27 cellular contexts compared by ENCODE assay signal in the genomic region with DNA sequence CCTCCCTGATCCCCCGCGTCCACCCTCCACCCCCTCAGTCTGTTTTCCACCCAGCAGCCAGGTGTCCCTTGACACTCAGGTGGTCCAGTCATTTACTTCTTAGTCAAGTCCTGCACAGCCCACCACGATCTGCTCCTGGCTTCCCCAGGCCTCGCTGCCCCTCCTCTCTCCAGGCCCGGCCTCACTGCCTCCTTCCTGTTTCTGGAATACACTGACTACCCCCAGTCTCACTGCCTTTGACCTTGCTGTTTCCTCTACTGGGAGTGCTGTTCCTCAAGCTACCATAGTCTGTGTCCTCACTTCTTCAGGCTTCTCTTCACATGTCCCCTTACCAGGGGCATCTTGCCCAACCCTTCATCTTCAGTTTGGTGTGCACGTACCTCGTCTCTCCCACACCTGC. TPM values are rescaled to one million over a fixed set of nuclear protein-coding genes. Genes with fewer than 3 reads are reported as not detected.
DNase-seq lines count a peak whose midpoint lies in the region; ATAC-seq and TF ChIP-seq lines count a peak whose summit lies in the region.
"Had no signal": no experiment of that assay in that cellular context is flagged by ENCODE, and none has a peak within 500 bp of the region (broad histone marks: within the 10 kb centered on the region; RNA-seq: fewer than 3 reads in every experiment).

No MANE protein-coding gene starts in this region.

- H3K27ac Mint-ChIP-seq in activated CD8-positive, alpha-beta memory T cell treated with anti-CD3 and anti-CD28 coated beads, Interleukin-2, amount 10 ng/mL, durations not matched to agents 7 days and 5 days = peak overlapping the region; percentile 5
- H3K27ac Mint-ChIP-seq in IgD-negative memory B cell = peak overlapping the region; percentile 7 to 76 (median 74)
- H3K27ac Mint-ChIP-seq in activated T-helper 1 cell treated with anti-CD3 and anti-CD28 coated beads, Interleukin-12 subunit alpha, Interleukin-12 subunit beta, Interleukin-2, Interleukin-4 antibody, amounts not matched to agents 30 ng/mL and 10 ng/mL and 1 ng/mL, durations not matched to agents 14 hours and 24 hours and 36 hours = peak overlapping the region; percentile 51
- H3K27ac Mint-ChIP-seq in stimulated activated effector memory CD8-positive, alpha-beta T cell treated with anti-CD3 and anti-CD28 coated beads, Interleukin-12 subunit alpha, Interleukin-12 subunit beta, amount 100 ng/mL, for 72 hours = peak overlapping the region; percentile 70
- H3K27ac Mint-ChIP-seq: activated naive CD8-positive, alpha-beta T cell treated with anti-CD3 and anti-CD28 coated beads, Interleukin-2, amount 50 U/mL, for 24 hours; progenitor cell of endocrine pancreas; stimulated activated naive CD8-positive, alpha-beta T cell treated with anti-CD3 and anti-CD28 coated beads, Interleukin-15, Interleukin-2, amounts not matched to agents 100 ng/mL and 50 ng/mL, for 24 hours had no signal

- intact Hi-C loops in activated T-helper 1 cell treated with anti-CD3 and anti-CD28 coated beads, Interleukin-12 subunit alpha, Interleukin-12 subunit beta, Interleukin-2, Interleukin-4 antibody, amounts not matched to agents 30 ng/mL and 10 ng/mL and 1 ng/mL, durations not matched to agents 14 hours and 24 hours and 36 hours (cut with micrococcal nuclease) = no loop called here

- ATAC-seq in activated CD8-positive, alpha-beta memory T cell treated with anti-CD3 and anti-CD28 coated beads, Interleukin-2, amount 10 ng/mL, durations not matched to agents 7 days and 5 days = no peak
- ATAC-seq in stimulated activated effector memory CD8-positive, alpha-beta T cell treated with anti-CD3 and anti-CD28 coated beads, Interleukin-12 subunit alpha, Interleukin-12 subunit beta, amount 100 ng/mL, for 72 hours = no peak
- ATAC-seq: activated naive CD8-positive, alpha-beta T cell treated with anti-CD3 and anti-CD28 coated beads, Interleukin-2, amount 50 U/mL, for 24 hours had no signal

- no peak for TF ChIP-seq CTCF in GM13976 (IDR thresholded peaks at IDR 0.05; ENCODE audit: borderline replicate concordance, control extremely low read depth, extremely low read depth, insufficient read depth, missing control alignments)

- H3K4me1 Mint-ChIP-seq in activated CD8-positive, alpha-beta memory T cell treated with anti-CD3 and anti-CD28 coated beads, Interleukin-2, amount 10 ng/mL, durations not matched to agents 7 days and 5 days = peaks cover 58% of the 10 kb centered on the region
- H3K4me1 Mint-ChIP-seq in IgD-negative memory B cell = peaks cover 27 to 38% (median 37%) of the 10 kb centered on the region in 3 donors
- peaks cover 38% of the 10 kb centered on the region for H3K4me1 Mint-ChIP-seq in activated T-helper 1 cell treated with anti-CD3 and anti-CD28 coated beads, Interleukin-12 subunit alpha, Interleukin-12 subunit beta, Interleukin-2, Interleukin-4 antibody, amounts not matched to agents 30 ng/mL and 10 ng/mL and 1 ng/mL, durations not matched to agents 14 hours and 24 hours and 36 hours (ENCODE audit: low read depth)
- H3K4me1 Mint-ChIP-seq in stimulated activated effector memory CD8-positive, alpha-beta T cell treated with anti-CD3 and anti-CD28 coated beads, Interleukin-12 subunit alpha, Interleukin-12 subunit beta, amount 100 ng/mL, for 72 hours = peaks cover 57% of the 10 kb centered on the region

- no peaks in the 10 kb centered on the region for H3K9me3 Mint-ChIP-seq in activated CD8-positive, alpha-beta memory T cell treated with anti-CD3 and anti-CD28 coated beads, Interleukin-2, amount 10 ng/mL, durations not matched to agents 7 days and 5 days (ENCODE audit: low read depth)
- H3K9me3 Mint-ChIP-seq in IgD-negative memory B cell = no peaks in the 10 kb centered on the region
- no peaks in the 10 kb centered on the region for H3K9me3 Mint-ChIP-seq in activated T-helper 1 cell treated with anti-CD3 and anti-CD28 coated beads, Interleukin-12 subunit alpha, Interleukin-12 subunit beta, Interleukin-2, Interleukin-4 antibody, amounts not matched to agents 30 ng/mL and 10 ng/mL and 1 ng/mL, durations not matched to agents 14 hours and 24 hours and 36 hours
- H3K9me3 Mint-ChIP-seq in stimulated activated effector memory CD8-positive, alpha-beta T cell treated with anti-CD3 and anti-CD28 coated beads, Interleukin-12 subunit alpha, Interleukin-12 subunit beta, amount 100 ng/mL, for 72 hours = no peaks in the 10 kb centered on the region
- H3K9me3 Mint-ChIP-seq: activated naive CD8-positive, alpha-beta T cell treated with anti-CD3 and anti-CD28 coated beads, Interleukin-2, amount 50 U/mL, for 24 hours; stimulated activated naive CD8-positive, alpha-beta T cell treated with anti-CD3 and anti-CD28 coated beads, Interleukin-15, Interleukin-2, amounts not matched to agents 100 ng/mL and 50 ng/mL, for 24 hours had no signal

- no peaks in the 10 kb centered on the region for H3K27me3 Mint-ChIP-seq in activated CD8-positive, alpha-beta memory T cell treated with anti-CD3 and anti-CD28 coated beads, Interleukin-2, amount 10 ng/mL, durations not matched to agents 7 days and 5 days
- no peaks in the 10 kb centered on the region for H3K27me3 Mint-ChIP-seq in IgD-negative memory B cell
- H3K27me3 Mint-ChIP-seq in activated T-helper 1 cell treated with anti-CD3 and anti-CD28 coated beads, Interleukin-12 subunit alpha, Interleukin-12 subunit beta, Interleukin-2, Interleukin-4 antibody, amounts not matched to agents 30 ng/mL and 10 ng/mL and 1 ng/mL, durations not matched to agents 14 hours and 24 hours and 36 hours (ENCODE audit: insufficient read depth) = no peaks in the 10 kb centered on the region
- H3K27me3 Mint-ChIP-seq: activated naive CD8-positive, alpha-beta T cell treated with anti-CD3 and anti-CD28 coated beads, Interleukin-2, amount 50 U/mL, for 24 hours; progenitor cell of endocrine pancreas; stimulated activated naive CD8-positive, alpha-beta T cell treated with anti-CD3 and anti-CD28 coated beads, Interleukin-15, Interleukin-2, amounts not matched to agents 100 ng/mL and 50 ng/mL, for 24 hours had no signal

- no peak overlapping the region for H3K4me3 Mint-ChIP-seq in activated CD8-positive, alpha-beta memory T cell treated with anti-CD3 and anti-CD28 coated beads, Interleukin-2, amount 10 ng/mL, durations not matched to agents 7 days and 5 days
- H3K4me3 Mint-ChIP-seq in IgD-negative memory B cell = peak overlapping the region in 1 of 4 donors; percentile 51
- H3K4me3 Mint-ChIP-seq in activated T-helper 1 cell treated with anti-CD3 and anti-CD28 coated beads, Interleukin-12 subunit alpha, Interleukin-12 subunit beta, Interleukin-2, Interleukin-4 antibody, amounts not matched to agents 30 ng/mL and 10 ng/mL and 1 ng/mL, durations not matched to agents 14 hours and 24 hours and 36 hours = no peak overlapping the region
- no peak overlapping the region for H3K4me3 Mint-ChIP-seq in stimulated activated effector memory CD8-positive, alpha-beta T cell treated with anti-CD3 and anti-CD28 coated beads, Interleukin-12 subunit alpha, Interleukin-12 subunit beta, amount 100 ng/mL, for 72 hours
- H3K4me3 Mint-ChIP-seq: activated naive CD8-positive, alpha-beta T cell treated with anti-CD3 and anti-CD28 coated beads, Interleukin-2, amount 50 U/mL, for 24 hours; stimulated activated naive CD8-positive, alpha-beta T cell treated with anti-CD3 and anti-CD28 coated beads, Interleukin-15, Interleukin-2, amounts not matched to agents 100 ng/mL and 50 ng/mL, for 24 hours had no signal

- in situ Hi-C loops in GM13976 (cut with MboI; ENCODE audit: low sequenced_read_pairs, unreplicated experiment) = no loop called here

- no peak for DNase-seq in activated CD8-positive, alpha-beta memory T cell treated with anti-CD3 and anti-CD28 coated beads, Interleukin-2, amount 10 ng/mL, durations not matched to agents 7 days and 5 days
- DNase-seq in activated CD8-positive, alpha-beta memory T cell treated with anti-CD3 and anti-CD28 coated beads, Interleukin-2, amount 50 U/mL, for 48 hours = no peak
- no peak for DNase-seq in activated T-helper 1 cell treated with anti-CD3 and anti-CD28 coated beads, Interleukin-12 subunit alpha, Interleukin-12 subunit beta, Interleukin-2, Interleukin-4 antibody, amounts not matched to agents 30 ng/mL and 10 ng/mL and 1 ng/mL, durations not matched to agents 14 hours and 24 hours and 36 hours (ENCODE audit: low spot score)
- no peak for DNase-seq in stimulated activated effector memory CD8-positive, alpha-beta T cell treated with anti-CD3 and anti-CD28 coated beads, Interleukin-12 subunit alpha, Interleukin-12 subunit beta, amount 100 ng/mL, for 72 hours (ENCODE audit: low spot score in 2 of 2)
- DNase-seq in GM13976 (ENCODE audit: low spot score) (no peak), COLO668 (lab: John Stamatoyannopoulos, UW; ENCODE audit: unreplicated experiment) (no peak)
- DNase-seq: activated CD8-positive, alpha-beta memory T cell treated with anti-CD3 and anti-CD28 coated beads, Interleukin-2, amount 50 U/mL, for 4 hours; activated naive CD8-positive, alpha-beta T cell treated with anti-CD3 and anti-CD28 coated beads, Interleukin-2, amount 50 U/mL, for 24 hours; caudate nucleus; DMS79 treated with DMSO at 0.1 percent for 48 hours; esophagus squamous epithelium; foreskin melanocyte; GF-D8; heart right ventricle; kidney glomerular epithelial cell; mammary epithelial cell; MG63; NCI-H146; NCI-H2107; NCI-H774; OCI-M1; SK-N-SH; T1000; thyroid gland had no signal

- CTCF ChIA-PET in activated CD8-positive, alpha-beta memory T cell treated with anti-CD3 and anti-CD28 coated beads, Interleukin-2, amount 10 ng/mL, durations not matched to agents 7 days and 5 days (lab: Charles Lee) = interaction anchor here (2.8 kb wide), 1 partner anchor 57 kb away, joined by 7 read pairs; no protein-coding TSS in a partner anchor

- peaks cover 78% of the 10 kb centered on the region for H3K36me3 Mint-ChIP-seq in activated CD8-positive, alpha-beta memory T cell treated with anti-CD3 and anti-CD28 coated beads, Interleukin-2, amount 10 ng/mL, durations not matched to agents 7 days and 5 days
- H3K36me3 Mint-ChIP-seq in IgD-negative memory B cell = peaks cover 9% of the 10 kb centered on the region
- peaks cover 54% of the 10 kb centered on the region for H3K36me3 Mint-ChIP-seq in activated T-helper 1 cell treated with anti-CD3 and anti-CD28 coated beads, Interleukin-12 subunit alpha, Interleukin-12 subunit beta, Interleukin-2, Interleukin-4 antibody, amounts not matched to agents 30 ng/mL and 10 ng/mL and 1 ng/mL, durations not matched to agents 14 hours and 24 hours and 36 hours (ENCODE audit: low read depth)
- peaks cover 100% of the 10 kb centered on the region for H3K36me3 Mint-ChIP-seq in stimulated activated effector memory CD8-positive, alpha-beta T cell treated with anti-CD3 and anti-CD28 coated beads, Interleukin-12 subunit alpha, Interleukin-12 subunit beta, amount 100 ng/mL, for 72 hours

RNA-seq across cellular contexts. Expression of a gene that starts 7.4 kb away (rescaled TPM):
- total RNA-seq in activated CD8-positive, alpha-beta memory T cell treated with anti-CD3 and anti-CD28 coated beads, Interleukin-2, amount 10 ng/mL, durations not matched to agents 7 days and 5 days = 100 to 1,000 TPM; 271 to 329 TPM
- 78.2 TPM for polyA plus RNA-seq in IgD-negative memory B cell
- total RNA-seq in activated T-helper 1 cell treated with anti-CD3 and anti-CD28 coated beads, Interleukin-12 subunit alpha, Interleukin-12 subunit beta, Interleukin-2, Interleukin-4 antibody, amounts not matched to agents 30 ng/mL and 10 ng/mL and 1 ng/mL, durations not matched to agents 14 hours and 24 hours and 36 hours = 297 and 307 TPM in 2 replicates

RNA-seq across cellular contexts. Expression of a gene that starts 26.5 kb away (rescaled TPM):
- 1 to 10 TPM in 1 of 2 experiments, under 1 TPM in 1; 0.88 to 6.0 TPM for total RNA-seq in activated CD8-positive, alpha-beta memory T cell treated with anti-CD3 and anti-CD28 coated beads, Interleukin-2, amount 10 ng/mL, durations not matched to agents 7 days and 5 days
- polyA plus RNA-seq in IgD-negative memory B cell = 28.7 TPM
- total RNA-seq in activated T-helper 1 cell treated with anti-CD3 and anti-CD28 coated beads, Interleukin-12 subunit alpha, Interleukin-12 subunit beta, Interleukin-2, Interleukin-4 antibody, amounts not matched to agents 30 ng/mL and 10 ng/mL and 1 ng/mL, durations not matched to agents 14 hours and 24 hours and 36 hours = 1.6 and 2.0 TPM in 2 replicates

Comparison
In these comparisons a context has a peak if more than half of its experiments do, and no peak if none do; other contexts are left out.
1. H3K27ac Mint-ChIP-seq: peak in every context shown above with its lines; median percentile 74 in IgD-negative memory B cell; 70 in stimulated activated effector memory CD8-positive, alpha-beta T cell treated with anti-CD3 and anti-CD28 coated beads, Interleukin-12 subunit alpha, Interleukin-12 subunit beta, amount 100 ng/mL, for 72 hours; 51 in activated T-helper 1 cell treated with anti-CD3 and anti-CD28 coated beads, Interleukin-12 subunit alpha, Interleukin-12 subunit beta, Interleukin-2, Interleukin-4 antibody, amounts not matched to agents 30 ng/mL and 10 ng/mL and 1 ng/mL, durations not matched to agents 14 hours and 24 hours and 36 hours; 5 in activated CD8-positive, alpha-beta memory T cell treated with anti-CD3 and anti-CD28 coated beads, Interleukin-2, amount 10 ng/mL, durations not matched to agents 7 days and 5 days.